In genomic region chr2:237567276-237568029, GRCh38 we compare ENCODE assay signal across 14 cellular contexts. TPM values are rescaled to one million over a fixed set of nuclear protein-coding genes. Genes with fewer than 3 reads are reported as not detected.
DNase-seq lines count a peak whose midpoint lies in the region; ATAC-seq and TF ChIP-seq lines count a peak whose summit lies in the region.
"Had no signal": no experiment of that assay in that cellular context is flagged by ENCODE, and none has a peak within 500 bp of the region (broad histone marks: within the 10 kb centered on the region; RNA-seq: fewer than 3 reads in every experiment).

No MANE protein-coding gene starts in this region.

- H3K4me2 ChIP-seq in osteoblast (ENCODE audit: insufficient read depth, low read length): no peak overlapping the region
- H3K4me2 ChIP-seq: GM23338 had no signal

- peaks cover 9% of the 10 kb centered on the region for H3K27me3 Mint-ChIP-seq in chondrocyte (ENCODE audit: low read depth)
- peaks cover 24 to 39% of the 10 kb centered on the region in 2 donors for H3K27me3 Mint-ChIP-seq in stimulated activated naive B cell treated with anti-CD40 and anti-IgM and Interleukin-4, amounts not matched to agents 10 μg/mL and 1 μg/mL and 100 μg/mL, for 72 hours

- ATAC-seq in stimulated activated naive B cell treated with anti-CD40 and anti-IgM and Interleukin-4, amounts not matched to agents 10 μg/mL and 1 μg/mL and 100 μg/mL, for 72 hours (replicated peaks): no peak
- ATAC-seq: GM23338 had no signal

- H3K79me2 ChIP-seq in osteoblast (ENCODE audit: insufficient read depth, low read length): no peaks in the 10 kb centered on the region

- H3K4me1 ChIP-seq in osteoblast (ENCODE audit: insufficient read depth, low read length): peaks cover 4% of the 10 kb centered on the region
- H3K4me1 ChIP-seq: HAP-1 had no signal

- H4K20me1 ChIP-seq in osteoblast (ENCODE audit: insufficient read depth, low read length): no peaks in the 10 kb centered on the region

- H3K27me3 ChIP-seq in osteoblast (ENCODE audit: insufficient read depth, low read length): peaks cover 4% of the 10 kb centered on the region

- H3K9me3 Mint-ChIP-seq in chondrocyte (ENCODE audit: low read depth): peaks cover 3% of the 10 kb centered on the region
- H3K9me3 Mint-ChIP-seq in stimulated activated naive B cell treated with anti-CD40 and anti-IgM and Interleukin-4, amounts not matched to agents 10 μg/mL and 1 μg/mL and 100 μg/mL, for 72 hours: peaks cover 0 to 3% of the 10 kb centered on the region in 2 donors
- H3K9me3 Mint-ChIP-seq: GM23338 had no signal

- H3K4me3 ChIP-seq in osteoblast (ENCODE audit: insufficient read depth, low read length): no peak overlapping the region
- H3K4me3 ChIP-seq: GM23338, HAP-1 had no signal

- no peak overlapping the region for H3K27ac ChIP-seq in osteoblast (ENCODE audit: low read depth, low read length)

- DNase-seq in Ammon's horn (ENCODE audit: low spot score) (peak; percentile 36), chondrocyte (ENCODE audit: low spot score) (peak; percentile 54), medulla oblongata (ENCODE audit: extremely low spot score) (peak; percentile 65), osteoblast (ENCODE audit: insufficient read length, low spot score, missing footprints) (peak; percentile 64), ecto neural progenitor cell (ENCODE audit: low spot score) (no peak), NCI-H2029 treated with DMSO at 0.1 percent for 48 hours (lab: John Stamatoyannopoulos, UW) (no peak)
- no peak for DNase-seq in stimulated activated naive CD4-positive, alpha-beta T cell treated with Interleukin-2 at 50 U/mL for 16 hours (lab: John Stamatoyannopoulos, UW)
- DNase-seq in stimulated activated naive B cell treated with anti-CD40 and anti-IgM and Interleukin-4, amounts not matched to agents 10 μg/mL and 1 μg/mL and 100 μg/mL, for 72 hours: no peak
- DNase-seq: 8988T; AML-193; CD4-positive, alpha-beta memory T cell; DMS79 had no signal

- no peaks in the 10 kb centered on the region for H3K36me3 Mint-ChIP-seq in chondrocyte (ENCODE audit: low read depth)
- H3K36me3 Mint-ChIP-seq in stimulated activated naive B cell treated with anti-CD40 and anti-IgM and Interleukin-4, amounts not matched to agents 10 μg/mL and 1 μg/mL and 100 μg/mL, for 72 hours: no peaks in the 10 kb centered on the region
- H3K36me3 Mint-ChIP-seq: CD4-positive, alpha-beta memory T cell had no signal

- TF ChIP-seq CTCF in chondrocyte (IDR thresholded peaks at IDR 0.05) (no peak), osteoblast (IDR thresholded peaks at IDR 0.05; ENCODE audit: extremely low read depth, low read depth, low read length) (no peak)

- no peak overlapping the region for H2AFZ ChIP-seq in osteoblast (ENCODE audit: low read length)

- H3K4me1 Mint-ChIP-seq in chondrocyte (ENCODE audit: low read depth): peaks cover 9% of the 10 kb centered on the region
- peaks cover 4 to 8% of the 10 kb centered on the region in 2 donors for H3K4me1 Mint-ChIP-seq in stimulated activated naive B cell treated with anti-CD40 and anti-IgM and Interleukin-4, amounts not matched to agents 10 μg/mL and 1 μg/mL and 100 μg/mL, for 72 hours

- H3K36me3 ChIP-seq in osteoblast (ENCODE audit: insufficient read depth, low read length): no peaks in the 10 kb centered on the region
- H3K36me3 ChIP-seq: HAP-1 had no signal

- no peak overlapping the region for H3K27ac Mint-ChIP-seq in chondrocyte (ENCODE audit: unreplicated experiment)
- H3K27ac Mint-ChIP-seq in stimulated activated naive B cell treated with anti-CD40 and anti-IgM and Interleukin-4, amounts not matched to agents 10 μg/mL and 1 μg/mL and 100 μg/mL, for 72 hours: no peak overlapping the region
- H3K27ac Mint-ChIP-seq: CD4-positive, alpha-beta memory T cell; GM23338 had no signal

- no peaks in the 10 kb centered on the region for H3K9me3 ChIP-seq in osteoblast (ENCODE audit: low read depth, low read length)
- H3K9me3 ChIP-seq: HAP-1 had no signal

- H3K4me3 Mint-ChIP-seq in chondrocyte (ENCODE audit: unreplicated experiment): no peak overlapping the region
- no peak overlapping the region for H3K4me3 Mint-ChIP-seq in stimulated activated naive B cell treated with anti-CD40 and anti-IgM and Interleukin-4, amounts not matched to agents 10 μg/mL and 1 μg/mL and 100 μg/mL, for 72 hours
- H3K4me3 Mint-ChIP-seq: CD4-positive, alpha-beta memory T cell; GM23338 had no signal

RNA-seq across cellular contexts. Expression of gene PRLH, which starts 1.1 kb away (rescaled TPM):
- total RNA-seq in chondrocyte: not detected in 3 replicates
- not detected in 2 replicates for total RNA-seq in osteoblast
- total RNA-seq: CD4-positive, alpha-beta memory T cell; GM23338 had no signal

RNA-seq across cellular contexts. Expression of gene RAB17, which starts 23.1 kb away (rescaled TPM):
- total RNA-seq in chondrocyte (0.25 to 0.95 TPM (median 0.68 TPM) in 3 replicates), osteoblast (0.36 TPM in 1 of 2 replicates, not detected in the other)
- total RNA-seq: CD4-positive, alpha-beta memory T cell had no signal

RNA-seq across cellular contexts. Expression of gene LRRFIP1, which starts 59.9 kb away (rescaled TPM):
- total RNA-seq in chondrocyte: 84.7 to 97.5 TPM (median 91.5 TPM) in 3 replicates
- 48.3 and 51.8 TPM in 2 replicates for total RNA-seq in osteoblast

Comparison
In these comparisons a context has a peak if more than half of its experiments do, and no peak if none do; other contexts are left out.
1. DNase-seq: peak in Ammon's horn (single experiment), chondrocyte (single experiment), medulla oblongata (single experiment) and osteoblast (single experiment); none in stimulated activated naive CD4-positive, alpha-beta T cell treated with Interleukin-2 at 50 U/mL for 16 hours (single experiment), ecto neural progenitor cell (single experiment), stimulated activated naive B cell treated with anti-CD40 and anti-IgM and Interleukin-4, amounts not matched to agents 10 μg/mL and 1 μg/mL and 100 μg/mL, for 72 hours (single experiment) and NCI-H2029 treated with DMSO at 0.1 percent for 48 hours (single experiment).